In genomic region chr5:41648976-41649375, GRCh38 we compare ENCODE assay signal across 1 cellular context.
TF ChIP-seq lines count a peak whose summit lies in the region.

No MANE protein-coding gene starts in this region.

TF ChIP-seq in HepG2, 621 proteins besides CTCF, POLR2A, EP300 and RAD21 (continued from another document):
- TF ChIP-seq, protein P1, sequence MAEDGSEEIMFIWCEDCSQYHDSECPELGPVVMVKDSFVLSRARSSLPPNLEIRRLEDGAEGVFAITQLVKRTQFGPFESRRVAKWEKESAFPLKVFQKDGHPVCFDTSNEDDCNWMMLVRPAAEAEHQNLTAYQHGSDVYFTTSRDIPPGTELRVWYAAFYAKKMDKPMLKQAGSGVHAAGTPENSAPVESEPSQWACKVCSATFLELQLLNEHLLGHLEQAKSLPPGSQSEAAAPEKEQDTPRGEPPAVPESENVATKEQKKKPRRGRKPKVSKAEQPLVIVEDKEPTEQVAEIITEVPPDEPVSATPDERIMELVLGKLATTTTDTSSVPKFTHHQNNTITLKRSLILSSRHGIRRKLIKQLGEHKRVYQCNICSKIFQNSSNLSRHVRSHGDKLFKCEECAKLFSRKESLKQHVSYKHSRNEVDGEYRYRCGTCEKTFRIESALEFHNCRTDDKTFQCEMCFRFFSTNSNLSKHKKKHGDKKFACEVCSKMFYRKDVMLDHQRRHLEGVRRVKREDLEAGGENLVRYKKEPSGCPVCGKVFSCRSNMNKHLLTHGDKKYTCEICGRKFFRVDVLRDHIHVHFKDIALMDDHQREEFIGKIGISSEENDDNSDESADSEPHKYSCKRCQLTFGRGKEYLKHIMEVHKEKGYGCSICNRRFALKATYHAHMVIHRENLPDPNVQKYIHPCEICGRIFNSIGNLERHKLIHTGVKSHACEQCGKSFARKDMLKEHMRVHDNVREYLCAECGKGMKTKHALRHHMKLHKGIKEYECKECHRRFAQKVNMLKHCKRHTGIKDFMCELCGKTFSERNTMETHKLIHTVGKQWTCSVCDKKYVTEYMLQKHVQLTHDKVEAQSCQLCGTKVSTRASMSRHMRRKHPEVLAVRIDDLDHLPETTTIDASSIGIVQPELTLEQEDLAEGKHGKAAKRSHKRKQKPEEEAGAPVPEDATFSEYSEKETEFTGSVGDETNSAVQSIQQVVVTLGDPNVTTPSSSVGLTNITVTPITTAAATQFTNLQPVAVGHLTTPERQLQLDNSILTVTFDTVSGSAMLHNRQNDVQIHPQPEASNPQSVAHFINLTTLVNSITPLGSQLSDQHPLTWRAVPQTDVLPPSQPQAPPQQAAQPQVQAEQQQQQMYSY (CRISPR knock-in tag; IDR thresholded peaks at IDR 0.05): no peak
- TF ChIP-seq SALL1 (CRISPR knock-in tag; IDR thresholded peaks at IDR 0.05): no peak
- TF ChIP-seq MXD4 (CRISPR knock-in tag; IDR thresholded peaks at IDR 0.05): no peak
- TF ChIP-seq CREB3 (CRISPR knock-in tag; IDR thresholded peaks at IDR 0.05): no peak
- TF ChIP-seq ZKSCAN8 (CRISPR knock-in tag; IDR thresholded peaks at IDR 0.05; ENCODE audit: borderline replicate concordance): no peak
